ENCODE assay signal across 9 cellular contexts in the genomic region with DNA sequence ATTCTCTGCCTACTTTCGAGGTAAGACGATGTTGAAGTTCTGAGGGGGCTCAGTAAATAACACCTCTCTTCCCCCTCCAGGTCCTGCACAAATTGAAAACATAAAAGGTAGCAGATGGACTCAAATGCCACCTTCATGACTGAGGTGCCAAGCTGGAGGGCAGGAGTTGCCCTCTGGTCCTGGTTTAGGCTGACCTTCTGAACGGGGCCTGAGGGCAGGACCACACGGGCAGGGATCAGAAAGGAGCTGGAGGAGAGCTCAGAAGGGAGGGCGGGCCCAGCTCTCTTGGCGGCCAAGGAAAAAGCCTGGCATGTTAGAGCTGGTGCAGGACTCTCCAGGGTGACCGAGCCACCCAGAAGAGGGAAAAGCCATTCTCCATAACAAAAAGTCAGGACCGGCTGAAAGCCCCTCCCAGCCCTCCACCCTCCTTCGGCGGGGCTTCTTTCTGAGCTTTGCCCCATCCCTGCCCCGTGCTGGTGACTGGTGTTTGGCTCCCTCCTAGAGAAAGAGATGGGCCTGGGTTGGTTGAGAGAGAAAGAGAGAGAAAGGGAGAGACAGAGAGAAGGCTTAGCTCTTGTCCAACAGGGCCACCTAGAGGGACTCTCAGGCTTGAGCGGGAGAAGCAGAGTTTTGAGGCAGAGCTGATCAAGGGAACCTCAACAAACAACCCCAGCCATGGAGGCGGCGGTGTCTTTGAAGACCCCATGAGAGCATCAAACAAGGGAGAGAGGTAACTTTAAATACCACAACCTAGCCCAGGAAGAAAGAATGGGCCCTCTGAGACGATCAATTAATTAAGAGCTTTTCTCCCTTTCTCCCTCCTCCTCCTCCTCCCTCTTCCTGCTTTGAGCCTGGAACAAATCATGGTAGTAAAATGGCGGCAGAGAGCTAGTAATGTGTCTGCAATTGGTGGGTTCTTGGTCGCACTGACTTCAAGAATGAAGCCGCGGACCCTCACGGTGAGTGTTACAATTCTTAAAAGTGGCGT. TPM values are rescaled to one million over a fixed set of nuclear protein-coding genes. Genes with fewer than 3 reads are reported as not detected.
A peak's percentile ranks its signal among the peaks of the same experiment; 100 is the strongest.
DNase-seq lines count a peak whose midpoint lies in the region; ATAC-seq, FAIRE-seq and TF ChIP-seq lines count a peak whose summit lies in the region.
"Had no signal": no experiment of that assay in that cellular context is flagged by ENCODE, and none has a peak within 500 bp of the region (broad histone marks: within the 10 kb centered on the region; RNA-seq: fewer than 3 reads in every experiment).

No MANE protein-coding gene starts in this region.

- TF ChIP-seq CTCF in pancreas (IDR thresholded peaks at IDR 0.05), result no peak

- no peak overlapping the region for H3K27ac ChIP-seq in pancreas

- 90% methylated on average over 21 of the region's 21 CpGs for WGBS in pancreas, 2 donors

- H3K36me3 ChIP-seq in pancreas, result no peaks in the 10 kb centered on the region

- H3K27me3 ChIP-seq in pancreas, result no peaks in the 10 kb centered on the region

- intact Hi-C loops in pancreas (cut with DNase I), result no loop called here

- peak; percentile 41 to 44 for DNase-seq in activated T-cell treated with anti-CD3 and anti-CD28 coated beads, Interleukin-2, amount 50 U/mL, for 48 hours
- no peak for DNase-seq in activated T-cell treated with anti-CD3 and anti-CD28 coated beads, Interleukin-2, amount 50 U/mL, for 1 hour
- DNase-seq in HuH-7 (ENCODE audit: low spot score), result peak; percentile 82
- DNase-seq in UCSD-AML1 (lab: John Stamatoyannopoulos, UW; ENCODE audit: unreplicated experiment), result peak; percentile 28
- peak; percentile 47 for DNase-seq in fibroblast of peridontal ligament (ENCODE audit: extremely low read depth)
- no peak for DNase-seq in pancreas
- no peak for DNase-seq in NCI-H1105 (lab: John Stamatoyannopoulos, UW)

- H3K4me3 ChIP-seq in pancreas, result no peak overlapping the region

- peak in 3 of 4 donors; percentile 38 to 64 (median 47) for ATAC-seq in pancreas
- ATAC-seq in GM21528 (IDR thresholded peaks at IDR 0.05; ENCODE audit: low FRiP score, unreplicated experiment), result no peak

- no peaks in the 10 kb centered on the region for H3K4me1 ChIP-seq in pancreas

- no peak for FAIRE-seq in pancreas (lab: Jason Lieb, UNC)
- FAIRE-seq: endometrium had no signal

- no peaks in the 10 kb centered on the region for H3K9me3 ChIP-seq in pancreas

RNA-seq across cellular contexts. Expression of a gene that starts 50.8 kb away (rescaled TPM):
- 10 to 100 TPM in 3 of 6 donors, 1 to 10 TPM in 3; 5.2 to 26.8 (median 9.0) TPM for total RNA-seq in pancreas
- 1 to 10 TPM; 4.7 to 6.2 TPM for polyA plus RNA-seq in pancreas

RNA-seq across cellular contexts. Expression of a gene that starts 60.0 kb away (rescaled TPM):
- 10 to 100 TPM in 3 of 6 donors, 1 to 10 TPM in 3; 7.1 to 11.5 (median 9.3) TPM for total RNA-seq in pancreas
- polyA plus RNA-seq in pancreas, result 1 to 10 TPM; 2.4 to 2.5 TPM

Comparison
In these comparisons a context has a peak if more than half of its experiments do, and no peak if none do; other contexts are left out.
1. DNase-seq: peak in activated T-cell treated with anti-CD3 and anti-CD28 coated beads, Interleukin-2, amount 50 U/mL, for 48 hours (2 of 2), HuH-7 (single experiment), UCSD-AML1 (single experiment) and fibroblast of peridontal ligament (single experiment); none in activated T-cell treated with anti-CD3 and anti-CD28 coated beads, Interleukin-2, amount 50 U/mL, for 1 hour (single experiment), pancreas (0 of 6) and NCI-H1105 (single experiment).